In the genomic region with DNA sequence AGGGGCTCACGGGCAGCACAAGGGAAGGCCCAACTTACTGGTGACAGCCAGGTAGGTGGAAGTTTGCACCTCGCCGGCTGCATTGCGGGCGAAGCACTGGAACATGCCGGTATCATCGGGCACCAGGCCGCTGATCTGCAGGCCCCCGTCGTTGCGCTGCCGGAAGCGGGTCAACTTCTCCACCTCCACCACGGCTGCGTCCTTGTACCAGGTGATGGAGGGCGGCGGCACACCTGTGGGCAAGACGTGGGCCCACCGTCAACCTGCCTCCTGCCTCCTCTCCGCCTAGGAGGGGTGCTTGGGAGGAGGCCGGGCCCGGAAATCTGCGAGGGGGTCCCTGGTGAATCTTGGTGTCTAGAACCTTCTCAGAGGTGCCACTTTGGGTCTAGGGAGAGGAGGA, we compare ENCODE assay signal across 26 cellular contexts.
"Had no signal": no experiment of that assay in that cellular context is flagged by ENCODE, and none has a peak within 500 bp of the region (broad histone marks: within the 10 kb centered on the region; RNA-seq: fewer than 3 reads in every experiment).

No MANE protein-coding gene starts in this region.

- H3K4me1 ChIP-seq: colonic mucosa, foreskin keratinocyte, gastrocnemius medialis, gastroesophageal sphincter had no signal

- H3K4me3 ChIP-seq: colonic mucosa, coronary artery, dorsolateral prefrontal cortex, esophagus muscularis mucosa, esophagus squamous epithelium, gastrocnemius medialis, gastroesophageal sphincter, heart left ventricle, heart right ventricle had no signal

- H3K9me3 ChIP-seq: colonic mucosa, esophagus muscularis mucosa, esophagus squamous epithelium, gastrocnemius medialis, gastroesophageal sphincter, heart left ventricle, heart right ventricle had no signal

- H3K27ac ChIP-seq: colonic mucosa, coronary artery, dorsolateral prefrontal cortex, epithelial cell of prostate, esophagus muscularis mucosa, esophagus squamous epithelium, foreskin keratinocyte, gastrocnemius medialis, gastroesophageal sphincter, heart left ventricle, heart right ventricle had no signal

- FAIRE-seq: colon, endometrium, endothelial cell of umbilical vein, frontal cortex had no signal

- DNase-seq: colonic mucosa; cortex of kidney; dorsolateral prefrontal cortex; effector CD4-positive, alpha-beta T cell; effector CD8-positive, alpha-beta T cell; effector memory CD4-positive, alpha-beta T cell; effector memory CD8-positive, alpha-beta T cell; erythroblast; esophagus squamous epithelium; foreskin fibroblast; foreskin keratinocyte; foreskin melanocyte; gastrocnemius medialis; glutamatergic neuron; head of caudate nucleus; heart left ventricle; heart right ventricle had no signal

- H3K36me3 ChIP-seq: colonic mucosa, esophagus muscularis mucosa, esophagus squamous epithelium, gastrocnemius medialis, gastroesophageal sphincter, heart left ventricle, heart right ventricle had no signal

- H3K27me3 ChIP-seq: colonic mucosa, dorsolateral prefrontal cortex, esophagus squamous epithelium, foreskin keratinocyte, gastrocnemius medialis, heart left ventricle had no signal

- ATAC-seq: effector memory CD8-positive, alpha-beta T cell; esophagus mucosa; foreskin keratinocyte; gastrocnemius medialis; gastroesophageal sphincter; heart left ventricle; heart right ventricle had no signal
